In the genomic region with DNA sequence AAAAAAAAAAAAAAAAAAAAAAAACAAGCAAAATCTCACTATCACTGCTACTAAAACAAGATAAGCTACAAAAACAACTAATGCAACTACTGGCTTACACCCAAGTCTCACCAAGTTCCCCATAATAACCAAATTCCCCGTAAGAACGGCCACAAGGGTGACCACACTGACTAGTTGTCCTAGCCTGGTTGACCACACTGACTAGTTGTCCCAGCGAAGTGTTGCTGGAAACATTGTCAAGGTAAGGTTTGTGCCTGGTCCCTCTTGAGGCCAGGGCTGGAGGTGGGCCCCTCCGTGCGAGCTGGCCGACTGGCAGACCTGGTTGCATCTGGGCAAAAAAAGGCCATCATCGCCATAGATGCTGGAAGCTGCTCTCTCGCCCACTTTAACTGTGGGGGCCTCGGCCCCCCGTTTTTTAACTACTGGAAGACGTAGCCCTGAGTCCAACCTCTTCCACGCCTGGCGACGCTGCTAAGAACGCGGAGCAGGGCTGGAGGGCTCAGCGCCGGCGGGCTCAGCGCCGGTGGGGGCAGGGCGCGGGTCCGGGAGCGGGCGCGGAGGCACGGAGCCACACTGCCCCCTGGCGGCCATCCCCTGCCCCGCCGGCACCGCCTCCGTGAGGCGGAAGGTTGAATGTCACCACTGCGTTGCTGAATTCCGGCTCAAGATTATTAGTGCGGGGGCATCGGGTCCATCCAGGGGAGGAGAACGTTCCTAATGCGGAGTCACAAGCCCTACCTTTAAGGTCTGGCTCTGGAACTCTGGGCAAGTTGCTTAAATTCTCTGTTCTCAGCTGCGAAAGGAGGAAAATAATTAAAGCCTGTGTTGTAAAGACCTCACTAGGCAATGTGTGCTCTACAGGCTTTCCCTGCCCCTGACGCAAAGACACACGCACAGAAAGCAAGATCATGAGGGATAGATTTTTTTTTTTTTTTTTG, we compare ENCODE assay signal across 8 cellular contexts.
A peak's percentile ranks its signal among the peaks of the same experiment; 100 is the strongest.
DNase-seq lines count a peak whose midpoint lies in the region; ATAC-seq, FAIRE-seq and TF ChIP-seq lines count a peak whose summit lies in the region.

No MANE protein-coding gene starts in this region.

- ATAC-seq in HG02970 (IDR thresholded peaks at IDR 0.05; ENCODE audit: low FRiP score, unreplicated experiment) (peak; percentile 75), left colon (peak; percentile 94), GM18873 (IDR thresholded peaks at IDR 0.05; ENCODE audit: low FRiP score, unreplicated experiment) (no peak)

- peak; percentile 86 for DNase-seq in GM12891 (ENCODE audit: insufficient read length, low spot score)
- peak; percentile 41 for DNase-seq in NCI-H226
- peak; percentile 57 to 70 for DNase-seq in activated CD4-positive, alpha-beta T cell treated with anti-CD3 and anti-CD28 coated beads for 4 hours
- peak; percentile 74 for DNase-seq in choroid plexus epithelial cell (ENCODE audit: low read depth)
- peak; percentile 44 to 83 for DNase-seq in left colon
- DNase-seq in stimulated activated CD4-positive, alpha-beta T cell treated with anti-CD3 and anti-CD28 coated beads, Interleukin-1b, Interleukin-23, amount 100 ng/mL, for 24 hours (ENCODE audit: low read depth in 4 of 4, low spot score in 1 of 4): peak; percentile 32 to 76 (median 68)

- no peak for TF ChIP-seq POLR2A in GM12891 (IDR thresholded peaks at IDR 0.05; ENCODE audit: low read depth, low read length)

- FAIRE-seq in GM12891 (lab: Jason Lieb, UNC): peak; percentile 94

- TF ChIP-seq CTCF in choroid plexus epithelial cell (conservative IDR thresholded peaks at IDR 0.05; ENCODE audit: low read depth, low read length): peak; percentile 74

- peak overlapping the region; percentile 45 for H3K4me3 ChIP-seq in choroid plexus epithelial cell (ENCODE audit: low read depth, low read length)

- intact Hi-C loops in left colon (cut with DNase I, micrococcal nuclease): loop anchor here in 1 of 2 donors (10.0 kb wide), 1 partner anchor 153 kb away; no protein-coding TSS in a partner anchor

TF ChIP-seq in GM12891, 5 proteins besides CTCF, POLR2A, EP300 and RAD21:
- TF ChIP-seq POLR2AphosphoS5 (IDR thresholded peaks at IDR 0.05; ENCODE audit: low read depth, low read length) (no peak), TAF1 (IDR thresholded peaks at IDR 0.05; ENCODE audit: low read depth, low read length) (no peak), SPI1 (IDR thresholded peaks at IDR 0.05; ENCODE audit: low read depth, low read length) (no peak), PAX5 (IDR thresholded peaks at IDR 0.05; ENCODE audit: insufficient read depth, low read length, severe bottlenecking) (no peak), POU2F2 (IDR thresholded peaks at IDR 0.05; ENCODE audit: low read depth, low read length) (no peak)
TF ChIP-seq in GM12891: peak in this region for 0.
